ENCODE assay signal across 10 cellular contexts in genomic region chr17:38572292-38572664, GRCh38. TPM values are rescaled to one million over a fixed set of nuclear protein-coding genes. Genes with fewer than 3 reads are reported as not detected.
DNase-seq lines count a peak whose midpoint lies in the region; ATAC-seq, FAIRE-seq and TF ChIP-seq lines count a peak whose summit lies in the region.
"Had no signal": no experiment of that assay in that cellular context is flagged by ENCODE, and none has a peak within 500 bp of the region (broad histone marks: within the 10 kb centered on the region; RNA-seq: fewer than 3 reads in every experiment).

No MANE protein-coding gene starts in this region.

- H3K4me1 ChIP-seq in BLaER1 (peaks cover 33% of the 10 kb centered on the region), IMR-90 (ENCODE audit: control insufficient read depth, insufficient read depth, low read length) (no peaks in the 10 kb centered on the region), ectodermal cell (ENCODE audit: control insufficient read depth, insufficient read depth, low read length) (peaks cover 26% of the 10 kb centered on the region), parathyroid adenoma (peaks cover 11% of the 10 kb centered on the region)

- no peak for TF ChIP-seq RAD21 in IMR-90 (IDR thresholded peaks at IDR 0.05; ENCODE audit: low read length)

- H4K5ac ChIP-seq in IMR-90 (ENCODE audit: low read depth, low read length), result no peak overlapping the region

- H2AFZ ChIP-seq in IMR-90 (replicated peaks; ENCODE audit: low read length, poor library complexity), result peak overlapping the region; percentile 49
- peak overlapping the region; percentile 61 for H2AFZ ChIP-seq in parathyroid adenoma

- H3K9me1 ChIP-seq in IMR-90 (ENCODE audit: insufficient read depth, low read length), result no peaks in the 10 kb centered on the region

- DNase-seq in IMR-90 (no peak), SKM-1 (lab: John Stamatoyannopoulos, UW; ENCODE audit: unreplicated experiment) (no peak), HTR-8/SVneo (ENCODE audit: insufficient read length, low spot score) (no peak), NCI-H146 treated with DMSO at 0.1 percent for 48 hours (lab: John Stamatoyannopoulos, UW; ENCODE audit: unreplicated experiment) (no peak)
- DNase-seq: activated CD4-positive, alpha-beta T cell treated with anti-CD3 and anti-CD28 coated beads, Interleukin-2, amount 50 U/mL, for 1 hour had no signal

- no peak overlapping the region for H3K27ac ChIP-seq in BLaER1
- H3K27ac ChIP-seq in IMR-90 (ENCODE audit: insufficient read depth, low read length), result no peak overlapping the region
- H3K27ac ChIP-seq in ectodermal cell (ENCODE audit: insufficient read depth, low read depth, low read length, poor library complexity, severe bottlenecking), result no peak overlapping the region
- H3K27ac ChIP-seq in parathyroid adenoma, result no peak overlapping the region

- in situ Hi-C loops in IMR-90 (cut with MboI; ENCODE audit: low sequenced_read_pairs), result no loop called here

- no peak overlapping the region for H3K4ac ChIP-seq in IMR-90 (ENCODE audit: low read depth, low read length)

- TF ChIP-seq POLR2A in IMR-90 (IDR thresholded peaks at IDR 0.05; ENCODE audit: low read depth, low read length), result no peak

- peaks cover 52% of the 10 kb centered on the region for H4K20me1 ChIP-seq in BLaER1
- peaks cover 5% of the 10 kb centered on the region; the same call in 1 of the 2 replicates for H4K20me1 ChIP-seq in IMR-90 (ENCODE audit: insufficient read depth, low read length)

- no peak overlapping the region for H2AK5ac ChIP-seq in IMR-90 (ENCODE audit: low read depth, low read length)

- no peaks in the 10 kb centered on the region for H3K79me1 ChIP-seq in IMR-90 (ENCODE audit: low read depth in 1 of 2, low read length in 2 of 2)

- peak overlapping the region; percentile 64 for H3K4me3 ChIP-seq in BLaER1
- no peak overlapping the region for H3K4me3 ChIP-seq in IMR-90 (ENCODE audit: insufficient read depth, low read depth, low read length)
- peak overlapping the region; percentile 49 for H3K4me3 ChIP-seq in ectodermal cell (ENCODE audit: insufficient read depth, low read depth, low read length)
- peak overlapping the region; percentile 55 for H3K4me3 ChIP-seq in parathyroid adenoma (ENCODE audit: low read depth, low read length)

- POLR2A ChIA-PET in IMR-90 (lab: Charles Lee; ENCODE audit: unreplicated experiment), result no interaction called here

- dilution Hi-C loops in IMR-90 (cut with HindIII; ENCODE audit: low sequenced_read_pairs, unreplicated experiment), result no loop called here

- TF ChIP-seq CTCF in IMR-90 (conservative IDR thresholded peaks at IDR 0.05; ENCODE audit: low read depth, low read length) (no peak), parathyroid adenoma (IDR thresholded peaks at IDR 0.05) (no peak)

- H3K9ac ChIP-seq in BLaER1 (no peak overlapping the region), IMR-90 (ENCODE audit: low read depth, low read length) (no peak overlapping the region), parathyroid adenoma (no peak overlapping the region)

- no peak overlapping the region for H3K23ac ChIP-seq in IMR-90 (ENCODE audit: low read depth, low read length)

- H4K8ac ChIP-seq in IMR-90 (ENCODE audit: low read depth in 2 of 2, low read length in 2 of 2), result no peak overlapping the region

- intact Hi-C loops in IMR-90 (cut with micrococcal nuclease), result no loop called here

- H3K4me2 ChIP-seq in BLaER1, result peak overlapping the region; percentile 98
- no peak overlapping the region for H3K4me2 ChIP-seq in IMR-90 (ENCODE audit: low read depth, low read length)
- H3K4me2 ChIP-seq in parathyroid adenoma (ENCODE audit: low read length), result peak overlapping the region; percentile 69

- H3K79me2 ChIP-seq in parathyroid adenoma, result no peaks in the 10 kb centered on the region

- H3K9me3 ChIP-seq in BLaER1, result no peaks in the 10 kb centered on the region
- peaks cover 1% of the 10 kb centered on the region; the same call in 1 of the 2 replicates for H3K9me3 ChIP-seq in IMR-90 (ENCODE audit: control insufficient read depth, insufficient read depth, low read length)
- H3K9me3 ChIP-seq in ectodermal cell (ENCODE audit: control insufficient read depth, low read length), result no peaks in the 10 kb centered on the region
- no peaks in the 10 kb centered on the region for H3K9me3 ChIP-seq in parathyroid adenoma (ENCODE audit: control insufficient read depth, low read length)

- no peak overlapping the region for H3K56ac ChIP-seq in IMR-90 (ENCODE audit: extremely low read depth, insufficient read depth, low read length)

- H3K27me3 ChIP-seq in BLaER1 (peaks cover 80% of the 10 kb centered on the region), IMR-90 (ENCODE audit: control insufficient read depth, insufficient read depth, low read length) (peaks cover 100% of the 10 kb centered on the region), ectodermal cell (ENCODE audit: control insufficient read depth, insufficient read depth, low read length, poor library complexity, severe bottlenecking) (peaks cover 54% of the 10 kb centered on the region), parathyroid adenoma (ENCODE audit: control insufficient read depth, insufficient read depth, low read length) (no peaks in the 10 kb centered on the region)

- H3K18ac ChIP-seq in IMR-90 (ENCODE audit: low read depth, low read length), result no peak overlapping the region

- no peak overlapping the region for H2BK15ac ChIP-seq in IMR-90 (ENCODE audit: low read depth, low read length)

- no peak overlapping the region for H2BK5ac ChIP-seq in IMR-90 (ENCODE audit: low read depth, low read length, poor library complexity, severe bottlenecking)

- CTCF ChIA-PET in IMR-90 (lab: Yijun Ruan, JAX), result no interaction called here

- H2BK120ac ChIP-seq in IMR-90 (ENCODE audit: low read depth, low read length), result no peak overlapping the region

- ATAC-seq in IMR-90 (ENCODE audit: low read depth) (no peak), GM21737 (IDR thresholded peaks at IDR 0.05; ENCODE audit: unreplicated experiment) (no peak)

- no CpG with 5 or more reads among the region's 25 CpGs for WGBS in IMR-90 (ENCODE audit: extremely low coverage in 2 of 2, insufficient read length in 1 of 2), 2 experiments
- WGBS in ectodermal cell, 2 experiments, result 0 to 1% methylated on average over 22 to 25 of the region's 25 CpGs

- H4K91ac ChIP-seq in IMR-90 (ENCODE audit: insufficient read depth, low read depth, low read length), result no peak overlapping the region

- no peaks in the 10 kb centered on the region for H3K36me3 ChIP-seq in BLaER1
- no peaks in the 10 kb centered on the region for H3K36me3 ChIP-seq in IMR-90 (ENCODE audit: control insufficient read depth, insufficient read depth, low read length)
- H3K36me3 ChIP-seq in ectodermal cell (ENCODE audit: control insufficient read depth, insufficient read depth, low read length), result no peaks in the 10 kb centered on the region
- H3K36me3 ChIP-seq in parathyroid adenoma (ENCODE audit: control insufficient read depth, insufficient read depth, low read length), result no peaks in the 10 kb centered on the region

- H2BK20ac ChIP-seq in IMR-90 (ENCODE audit: low read depth, low read length), result no peak overlapping the region

- BruUV-seq in IMR-90 (replicated peaks; lab: Mats Ljungman, UMichigan), result no TSS peak

- no peak for FAIRE-seq in HTR-8/SVneo (lab: Jason Lieb, UNC)
- FAIRE-seq: endothelial cell of umbilical vein had no signal

- H3K14ac ChIP-seq in IMR-90 (replicated peaks; ENCODE audit: low read depth, low read length), result no peak overlapping the region

- H2AK9ac ChIP-seq in IMR-90 (replicated peaks; ENCODE audit: low read depth, low read length, poor library complexity), result no peak overlapping the region

TF ChIP-seq in IMR-90, 13 proteins besides CTCF, POLR2A, EP300 and RAD21:
- TF ChIP-seq SMC3 (IDR thresholded peaks at IDR 0.05; ENCODE audit: low read depth, low read length), result no peak
- TF ChIP-seq FOS (IDR thresholded peaks at IDR 0.05; ENCODE audit: low read depth, low read length), result no peak
- no peak for TF ChIP-seq RCOR1 (IDR thresholded peaks at IDR 0.05; ENCODE audit: insufficient replicate concordance, low read length)
- TF ChIP-seq MAZ (IDR thresholded peaks at IDR 0.05; ENCODE audit: borderline replicate concordance, low read depth, low read length), result no peak
- TF ChIP-seq CEBPB (IDR thresholded peaks at IDR 0.05; ENCODE audit: low read depth, low read length), result no peak
- no peak for TF ChIP-seq CHD1 (IDR thresholded peaks at IDR 0.05; ENCODE audit: low read depth, low read length)
- TF ChIP-seq MAFK (IDR thresholded peaks at IDR 0.05; ENCODE audit: low read depth, low read length), result no peak
- no peak for TF ChIP-seq USF2 (IDR thresholded peaks at IDR 0.05; ENCODE audit: low read depth, low read length)
- TF ChIP-seq RFX5 (IDR thresholded peaks at IDR 0.05; ENCODE audit: low read depth, low read length), result no peak

RNA-seq across cellular contexts. Expression of gene SRCIN1, which starts 33.5 kb away (rescaled TPM):
- not detected in 2 replicates for total RNA-seq in IMR-90 (2012; rRNA removed)
- not detected in 2 replicates for polyA plus RNA-seq in IMR-90 (2012; rRNA removed)
- 0.01 TPM in 1 of 2 replicates, not detected in the other for polyA plus RNA-seq in IMR-90 (2012; cell fraction: cytosol; rRNA removed)
- polyA plus RNA-seq in IMR-90 (2012; cell fraction: nucleus; rRNA removed; ENCODE audit: low replicate concordance), result 0.13 and 0.15 TPM in 2 replicates
- 11.5 TPM for polyA plus RNA-seq in ectodermal cell (2013, experiment 1 of 4)
- 11.6 TPM for polyA plus RNA-seq in ectodermal cell (2013, experiment 2 of 4)
- 9.0 TPM for polyA plus RNA-seq in ectodermal cell (2013, experiment 3 of 4)
- 10.6 TPM for polyA plus RNA-seq in ectodermal cell (2013, experiment 4 of 4)
